15 cellular contexts compared by ENCODE assay signal in the genomic region with DNA sequence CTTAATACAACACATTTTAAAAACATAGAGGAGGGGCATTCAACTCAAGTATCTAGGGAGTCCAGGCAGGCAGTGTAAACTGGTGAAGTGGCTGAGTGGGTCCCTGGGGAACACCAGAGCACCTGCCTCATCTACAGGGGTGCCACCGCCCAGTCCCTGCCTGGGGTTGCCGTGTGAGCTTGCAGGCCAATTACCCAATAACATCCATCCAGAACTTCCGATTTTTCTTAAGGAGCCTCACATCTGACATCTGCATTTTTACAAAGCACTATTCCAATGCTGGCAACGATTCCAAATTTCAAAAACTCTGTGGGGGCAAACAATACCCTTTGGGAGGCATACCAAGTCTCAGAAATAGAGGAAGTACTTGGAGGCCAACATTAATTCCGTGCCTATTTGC.
"Had no signal": no experiment of that assay in that cellular context is flagged by ENCODE, and none has a peak within 500 bp of the region (broad histone marks: within the 10 kb centered on the region; RNA-seq: fewer than 3 reads in every experiment).

No MANE protein-coding gene starts in this region.

- ATAC-seq: activated CD8-positive, alpha-beta memory T cell treated with anti-CD3 and anti-CD28 coated beads, Interleukin-2, amount 10 ng/mL, durations not matched to agents 7 days and 5 days; activated naive CD4-positive, alpha-beta T cell treated with anti-CD3 and anti-CD28 coated beads, Interleukin-2, amount 50 U/mL, for 72 hours; activated T-cell treated with anti-CD3 and anti-CD28 coated beads, Interleukin-2, amount 50 U/mL, for 4 hours; psoas muscle; stimulated activated naive B cell treated with anti-CD40 and anti-IgM and Interleukin-4, amounts not matched to agents 10 μg/mL and 1 μg/mL and 100 μg/mL, for 72 hours had no signal

- H3K27me3 ChIP-seq: brain microvascular endothelial cell, sigmoid colon, transverse colon had no signal

- H3K4me1 ChIP-seq: psoas muscle, sigmoid colon, transverse colon had no signal

- H3K27ac ChIP-seq: brain microvascular endothelial cell, psoas muscle, sigmoid colon, transverse colon had no signal

- DNase-seq: activated CD4-positive, alpha-beta T cell treated with anti-CD3 and anti-CD28 coated beads for 1 hour; activated CD4-positive, alpha-beta T cell treated with anti-CD3 and anti-CD28 coated beads, Interleukin-2, amount 50 U/mL, for 48 hours; activated CD8-positive, alpha-beta memory T cell treated with anti-CD3 and anti-CD28 coated beads, Interleukin-2, amount 10 ng/mL, durations not matched to agents 7 days and 5 days; activated effector memory CD4-positive, alpha-beta T cell treated with anti-CD3 and anti-CD28 coated beads, Interleukin-2, amount 50 U/mL, for 16 hours; activated T-cell treated with anti-CD3 and anti-CD28 coated beads, Interleukin-2, amount 50 U/mL, for 4 hours; amniotic stem cell; brain microvascular endothelial cell; dermis blood vessel endothelial cell; psoas muscle; sigmoid colon; stimulated activated CD4-positive, alpha-beta T cell treated with anti-CD3 and anti-CD28 coated beads, Interleukin-2, amount 100 ng/mL, for 24 hours; stimulated activated naive B cell treated with anti-CD40 and anti-IgM and Interleukin-4, amounts not matched to agents 10 μg/mL and 1 μg/mL and 100 μg/mL, for 72 hours; substantia nigra; transverse colon had no signal
